ENCODE assay signal across 1 cellular context in the genomic region with DNA sequence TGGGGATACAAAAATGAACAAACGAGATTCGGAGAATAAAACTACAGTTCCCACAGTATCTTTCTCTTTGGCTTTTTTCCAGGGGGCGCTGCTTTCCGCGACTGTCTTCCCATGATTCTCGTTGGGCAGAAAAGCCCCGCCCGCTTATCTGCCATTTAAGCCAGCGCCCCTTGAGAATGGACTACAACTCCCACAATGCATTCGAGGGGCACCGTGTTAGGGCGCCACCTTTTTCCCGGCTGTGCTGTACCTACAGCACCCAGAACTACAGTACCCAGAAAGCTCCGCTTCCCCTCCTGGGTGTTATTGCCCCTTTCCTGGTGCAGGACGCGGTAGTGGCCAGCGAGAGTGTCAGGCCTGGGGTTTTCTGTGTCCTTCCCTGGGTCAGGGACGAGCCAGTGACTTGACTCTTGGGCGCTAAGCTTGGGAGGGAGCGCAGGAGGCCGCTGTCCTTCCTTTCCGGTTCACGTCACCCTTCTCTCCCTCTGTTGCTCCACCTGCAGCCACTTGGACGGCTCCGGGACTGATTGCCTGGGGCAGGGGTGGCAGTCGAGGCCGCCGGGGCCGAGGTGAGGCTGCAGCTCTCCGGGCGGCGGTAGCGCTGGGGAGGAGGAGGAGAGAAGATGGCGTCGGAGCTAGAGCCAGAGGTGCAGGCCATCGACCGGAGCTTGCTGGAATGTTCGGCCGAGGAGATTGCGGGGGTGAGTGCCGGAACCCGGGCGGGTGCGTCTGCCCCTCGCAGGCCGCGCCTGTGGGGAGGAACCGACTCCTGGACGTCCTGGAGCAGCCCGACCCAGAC.
TF ChIP-seq lines count a peak whose summit lies in the region.

A gene (plus strand): TSS at position 333 of the 799 bp plus-strand sequence. CDS start 291 bp downstream, at position 624.

TF ChIP-seq in HepG2, 621 proteins besides CTCF, POLR2A, EP300 and RAD21 (continued from another document):
- no peak for TF ChIP-seq ZNF367 (CRISPR knock-in tag; IDR thresholded peaks at IDR 0.05; ENCODE audit: borderline replicate concordance)
- no peak; the same call in 1 of the 2 replicates for TF ChIP-seq STAT5B (CRISPR knock-in tag; IDR thresholded peaks at IDR 0.05)
- TF ChIP-seq, protein P1, sequence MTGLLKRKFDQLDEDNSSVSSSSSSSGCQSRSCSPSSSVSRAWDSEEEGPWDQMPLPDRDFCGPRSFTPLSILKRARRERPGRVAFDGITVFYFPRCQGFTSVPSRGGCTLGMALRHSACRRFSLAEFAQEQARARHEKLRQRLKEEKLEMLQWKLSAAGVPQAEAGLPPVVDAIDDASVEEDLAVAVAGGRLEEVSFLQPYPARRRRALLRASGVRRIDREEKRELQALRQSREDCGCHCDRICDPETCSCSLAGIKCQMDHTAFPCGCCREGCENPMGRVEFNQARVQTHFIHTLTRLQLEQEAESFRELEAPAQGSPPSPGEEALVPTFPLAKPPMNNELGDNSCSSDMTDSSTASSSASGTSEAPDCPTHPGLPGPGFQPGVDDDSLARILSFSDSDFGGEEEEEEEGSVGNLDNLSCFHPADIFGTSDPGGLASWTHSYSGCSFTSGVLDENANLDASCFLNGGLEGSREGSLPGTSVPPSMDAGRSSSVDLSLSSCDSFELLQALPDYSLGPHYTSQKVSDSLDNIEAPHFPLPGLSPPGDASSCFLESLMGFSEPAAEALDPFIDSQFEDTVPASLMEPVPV (CRISPR knock-in tag; IDR thresholded peaks at IDR 0.05), result peak; percentile 94
- TF ChIP-seq ZBTB7A (CRISPR knock-in tag; IDR thresholded peaks at IDR 0.05), result peak; percentile 76
- TF ChIP-seq ZSCAN9 (CRISPR knock-in tag; IDR thresholded peaks at IDR 0.05; ENCODE audit: borderline replicate concordance), result peak; percentile 96
- TF ChIP-seq ZNF761 (CRISPR knock-in tag; conservative IDR thresholded peaks at IDR 0.05), result peak; percentile 94
- TF ChIP-seq, protein P2, sequence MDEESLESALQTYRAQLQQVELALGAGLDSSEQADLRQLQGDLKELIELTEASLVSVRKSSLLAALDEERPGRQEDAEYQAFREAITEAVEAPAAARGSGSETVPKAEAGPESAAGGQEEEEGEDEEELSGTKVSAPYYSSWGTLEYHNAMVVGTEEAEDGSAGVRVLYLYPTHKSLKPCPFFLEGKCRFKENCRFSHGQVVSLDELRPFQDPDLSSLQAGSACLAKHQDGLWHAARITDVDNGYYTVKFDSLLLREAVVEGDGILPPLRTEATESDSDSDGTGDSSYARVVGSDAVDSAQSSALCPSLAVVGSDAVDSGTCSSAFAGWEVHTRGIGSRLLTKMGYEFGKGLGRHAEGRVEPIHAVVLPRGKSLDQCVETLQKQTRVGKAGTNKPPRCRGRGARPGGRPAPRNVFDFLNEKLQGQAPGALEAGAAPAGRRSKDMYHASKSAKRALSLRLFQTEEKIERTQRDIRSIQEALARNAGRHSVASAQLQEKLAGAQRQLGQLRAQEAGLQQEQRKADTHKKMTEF (CRISPR knock-in tag; IDR thresholded peaks at IDR 0.05), result peak; percentile 96
- TF ChIP-seq ZNF777 (CRISPR knock-in tag; IDR thresholded peaks at IDR 0.05), result peak; percentile 80; the same call in 1 of the 2 replicates
- peak; percentile 73; the same call in 1 of the 2 replicates for TF ChIP-seq ZC3H4 (CRISPR knock-in tag; IDR thresholded peaks at IDR 0.05; ENCODE audit: borderline replicate concordance)
- TF ChIP-seq HOXA9 (CRISPR knock-in tag; IDR thresholded peaks at IDR 0.05; ENCODE audit: borderline replicate concordance), result peak; percentile 81
- no peak for TF ChIP-seq ZNF326 (CRISPR knock-in tag; IDR thresholded peaks at IDR 0.05; ENCODE audit: borderline replicate concordance)
- TF ChIP-seq ZNF224 (CRISPR knock-in tag; IDR thresholded peaks at IDR 0.05), result peak; percentile 94; the same call in 1 of the 2 replicates
- TF ChIP-seq HNRNPLL (IDR thresholded peaks at IDR 0.05; ENCODE audit: low read depth, low read length, poor library complexity, severe bottlenecking), result peak; percentile 81
- TF ChIP-seq, protein P3, sequence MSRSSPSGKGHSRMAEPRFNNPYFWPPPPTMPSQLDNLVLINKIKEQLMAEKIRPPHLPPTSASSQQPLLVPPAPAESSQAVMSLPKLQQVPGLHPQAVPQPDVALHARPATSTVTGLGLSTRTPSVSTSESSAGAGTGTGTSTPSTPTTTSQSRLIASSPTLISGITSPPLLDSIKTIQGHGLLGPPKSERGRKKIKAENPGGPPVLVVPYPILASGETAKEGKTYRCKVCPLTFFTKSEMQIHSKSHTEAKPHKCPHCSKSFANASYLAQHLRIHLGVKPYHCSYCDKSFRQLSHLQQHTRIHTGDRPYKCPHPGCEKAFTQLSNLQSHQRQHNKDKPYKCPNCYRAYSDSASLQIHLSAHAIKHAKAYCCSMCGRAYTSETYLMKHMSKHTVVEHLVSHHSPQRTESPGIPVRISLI (CRISPR knock-in tag; IDR thresholded peaks at IDR 0.05; ENCODE audit: borderline replicate concordance), result 0 out of 2 replicates have a peak, but pooled peaks have one; percentile 39
- TF ChIP-seq ZNF34 (CRISPR knock-in tag; IDR thresholded peaks at IDR 0.05; ENCODE audit: borderline replicate concordance), result peak; percentile 52; the same call in 1 of the 2 replicates
- TF ChIP-seq ATF7-NPFF (CRISPR knock-in tag; IDR thresholded peaks at IDR 0.05; ENCODE audit: low read depth), result peak; percentile 80
- TF ChIP-seq ZSCAN22 (CRISPR knock-in tag; IDR thresholded peaks at IDR 0.05), result no peak
- peak; percentile 52; the same call in 1 of the 2 replicates for TF ChIP-seq CEBPB (IDR thresholded peaks at IDR 0.05; ENCODE audit: borderline replicate concordance, low read depth, low read length)
- TF ChIP-seq SETDB1 (CRISPR knock-in tag; IDR thresholded peaks at IDR 0.05; ENCODE audit: borderline replicate concordance), result no peak
- TF ChIP-seq KLF16 (CRISPR knock-in tag; IDR thresholded peaks at IDR 0.05), result peak in 1 of 2 experiments; percentile 92; a peak in 2 of 4 replicates
- TF ChIP-seq ZMYM2 (CRISPR knock-in tag; IDR thresholded peaks at IDR 0.05), result 0 out of 2 replicates have a peak, but pooled peaks have one; percentile 44
- peak; percentile 70; the same call in 1 of the 2 replicates for TF ChIP-seq MTF2 (CRISPR knock-in tag; IDR thresholded peaks at IDR 0.05; ENCODE audit: borderline replicate concordance)
- peak; percentile 71; the same call in 1 of the 2 replicates for TF ChIP-seq ZNF205 (CRISPR knock-in tag; IDR thresholded peaks at IDR 0.05)
- peak; percentile 85; the same call in 1 of the 2 replicates for TF ChIP-seq ZNF253 (CRISPR knock-in tag; IDR thresholded peaks at IDR 0.05; ENCODE audit: borderline replicate concordance)
- TF ChIP-seq, protein P4, sequence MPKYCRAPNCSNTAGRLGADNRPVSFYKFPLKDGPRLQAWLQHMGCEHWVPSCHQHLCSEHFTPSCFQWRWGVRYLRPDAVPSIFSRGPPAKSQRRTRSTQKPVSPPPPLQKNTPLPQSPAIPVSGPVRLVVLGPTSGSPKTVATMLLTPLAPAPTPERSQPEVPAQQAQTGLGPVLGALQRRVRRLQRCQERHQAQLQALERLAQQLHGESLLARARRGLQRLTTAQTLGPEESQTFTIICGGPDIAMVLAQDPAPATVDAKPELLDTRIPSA (CRISPR knock-in tag; IDR thresholded peaks at IDR 0.05; ENCODE audit: borderline replicate concordance), result no peak
- peak; percentile 59; the same call in 1 of the 2 replicates for TF ChIP-seq ZSCAN20 (CRISPR knock-in tag; IDR thresholded peaks at IDR 0.05; ENCODE audit: borderline replicate concordance)
- TF ChIP-seq RFX1 (IDR thresholded peaks at IDR 0.05), result no peak
- 0 out of 2 replicates have a peak, but pooled peaks have one; percentile 15 for TF ChIP-seq GTF2F1 (IDR thresholded peaks at IDR 0.05; ENCODE audit: low read length)
- TF ChIP-seq, protein P5, sequence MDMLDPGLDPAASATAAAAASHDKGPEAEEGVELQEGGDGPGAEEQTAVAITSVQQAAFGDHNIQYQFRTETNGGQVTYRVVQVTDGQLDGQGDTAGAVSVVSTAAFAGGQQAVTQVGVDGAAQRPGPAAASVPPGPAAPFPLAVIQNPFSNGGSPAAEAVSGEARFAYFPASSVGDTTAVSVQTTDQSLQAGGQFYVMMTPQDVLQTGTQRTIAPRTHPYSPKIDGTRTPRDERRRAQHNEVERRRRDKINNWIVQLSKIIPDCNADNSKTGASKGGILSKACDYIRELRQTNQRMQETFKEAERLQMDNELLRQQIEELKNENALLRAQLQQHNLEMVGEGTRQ (IDR thresholded peaks at IDR 0.05; ENCODE audit: low read depth, low read length), result no peak
- TF ChIP-seq, protein P5 (CRISPR knock-in tag; IDR thresholded peaks at IDR 0.05; ENCODE audit: borderline replicate concordance), result peak; percentile 75; the same call in 1 of the 2 replicates
- 0 out of 2 replicates have a peak, but pooled peaks have one; percentile 15 for TF ChIP-seq ATRX (CRISPR knock-in tag; IDR thresholded peaks at IDR 0.05; ENCODE audit: borderline replicate concordance)
